ENCODE assay signal across 8 cellular contexts in the genomic region with DNA sequence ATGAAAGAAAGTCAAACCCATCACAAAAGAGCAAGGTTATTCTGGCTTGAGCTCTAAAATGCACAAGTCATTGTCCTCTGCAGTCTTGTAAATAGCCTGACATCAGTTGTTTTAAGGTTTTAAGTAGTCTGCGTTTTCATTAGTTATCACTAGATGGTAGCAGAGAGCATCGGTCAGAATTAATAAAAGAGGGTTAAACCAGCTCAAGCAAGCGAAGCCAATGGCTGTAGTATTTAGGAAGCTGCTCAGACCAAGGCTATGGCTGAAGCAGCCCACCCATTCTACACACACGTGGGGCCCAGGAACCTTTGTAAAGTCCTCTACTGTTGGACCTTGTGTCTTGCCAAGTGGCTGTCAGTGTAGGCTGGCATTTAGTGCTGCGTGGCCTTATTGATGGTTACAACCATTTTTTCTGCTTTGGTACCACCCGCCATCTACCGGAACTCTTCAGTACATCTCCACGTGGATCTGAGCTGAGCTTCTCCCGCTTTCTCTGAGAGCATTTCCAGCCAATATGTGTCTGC. TPM values are rescaled to one million over a fixed set of nuclear protein-coding genes. Genes with fewer than 3 reads are reported as not detected.
A peak's percentile ranks its signal among the peaks of the same experiment; 100 is the strongest.
DNase-seq lines count a peak whose midpoint lies in the region; ATAC-seq and TF ChIP-seq lines count a peak whose summit lies in the region.

No MANE protein-coding gene starts in this region.

- no peaks in the 10 kb centered on the region for H3K4me1 ChIP-seq in body of pancreas

- intact Hi-C loops in body of pancreas (cut with DNase I) = loop anchor here (5.0 kb wide), 1 partner anchor 275 kb away; no protein-coding TSS in a partner anchor

- H3K27ac ChIP-seq in body of pancreas (no peak overlapping the region), substantia nigra (ENCODE audit: low read depth, low read length, poor library complexity, severe bottlenecking) (peak overlapping the region; percentile 3)

- WGBS in body of pancreas, 2 donors = 21 to 22% methylated on average over 9 of the region's 9 CpGs

- no peaks in the 10 kb centered on the region for H3K36me3 ChIP-seq in body of pancreas (replicated peaks in 1 of 2; ENCODE audit: insufficient read depth in 1 of 2, low read depth in 2 of 2)

- DNase-seq in DMS53 (lab: John Stamatoyannopoulos, UW) (peak; percentile 79), HS-5 (ENCODE audit: low read depth) (peak; percentile 56), NCI-H748 (lab: John Stamatoyannopoulos, UW; ENCODE audit: unreplicated experiment) (peak; percentile 64), body of pancreas (peak in 3 of 4 donors; percentile 19 to 35 (median 30)), iris pigment epithelial cell (ENCODE audit: low read depth) (peak; percentile 69), substantia nigra (lab: John Stamatoyannopoulos, UW) (peak in 16 of 49 donors; percentile 5 to 40 (median 16))

- no peak for TF ChIP-seq POLR2A in body of pancreas (IDR thresholded peaks at IDR 0.05)

- no peaks in the 10 kb centered on the region for H3K9me3 ChIP-seq in body of pancreas

- H3K27me3 ChIP-seq in body of pancreas = no peaks in the 10 kb centered on the region

- peak; percentile 55 to 81 (median 66) for TF ChIP-seq CTCF in body of pancreas (IDR thresholded peaks at IDR 0.05)

- ATAC-seq in body of pancreas = peak; percentile 90
- ATAC-seq in HG02884 (IDR thresholded peaks at IDR 0.05; ENCODE audit: unreplicated experiment) = no peak
- ATAC-seq in HG03460 (IDR thresholded peaks at IDR 0.05; ENCODE audit: unreplicated experiment) = no peak

- no peak overlapping the region for H3K4me3 ChIP-seq in body of pancreas

RNA-seq across cellular contexts. Expression of a gene that starts 13.3 kb away (rescaled TPM):
- total RNA-seq in body of pancreas = 1 to 10 TPM in 1 of 2 donors, under 1 TPM in 1; 0.33 to 2.3 TPM

RNA-seq across cellular contexts. Expression of a gene that starts 20.3 kb away (rescaled TPM):
- not detected for total RNA-seq in body of pancreas

RNA-seq across cellular contexts. Expression of a gene that starts 46.2 kb away (rescaled TPM):
- 1 to 10 TPM; 2.3 to 4.6 TPM for total RNA-seq in body of pancreas

RNA-seq across cellular contexts. Expression of a gene that starts 57.3 kb away (rescaled TPM):
- 1 to 10 TPM; 3.3 to 6.2 TPM for total RNA-seq in body of pancreas
